Comparison of ENCODE assay signal across 18 cellular contexts in the genomic region with DNA sequence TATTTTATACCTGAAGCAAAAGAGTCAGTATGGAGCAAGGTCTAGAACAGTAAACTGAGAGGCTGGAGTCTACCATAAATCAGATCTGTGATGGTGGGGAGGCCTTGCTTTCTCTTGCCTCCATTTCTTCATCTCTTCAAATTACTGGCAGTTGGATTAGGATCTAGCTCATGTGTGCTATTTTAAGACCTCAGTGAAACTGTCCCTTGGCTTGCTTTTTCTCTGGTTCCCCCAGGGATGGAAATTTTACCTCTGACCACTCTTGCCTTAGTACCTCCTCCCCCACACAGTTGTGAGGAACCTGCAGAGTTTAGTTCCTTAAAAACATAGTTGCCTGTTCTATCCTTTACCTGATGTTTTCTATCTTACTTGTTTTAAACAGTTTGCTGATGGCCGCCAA.
"Had no signal": no experiment of that assay in that cellular context is flagged by ENCODE, and none has a peak within 500 bp of the region (broad histone marks: within the 10 kb centered on the region; RNA-seq: fewer than 3 reads in every experiment).

No MANE protein-coding gene starts in this region.

- H3K9me3 ChIP-seq: ascending aorta, neutrophil, spleen, testis had no signal

- H3K9me3 Mint-ChIP-seq: activated CD4-positive, alpha-beta memory T cell treated with anti-CD3 and anti-CD28 coated beads for 36 hours; natural killer cell; type B pancreatic cell had no signal

- ATAC-seq: foreskin keratinocyte; natural killer cell; stimulated activated naive CD8-positive, alpha-beta T cell treated with anti-CD3 and anti-CD28 coated beads, Interleukin-15, Interleukin-2, amounts not matched to agents 100 U/mL and 50 U/mL, for 24 hours had no signal

- H3K4me1 ChIP-seq: parathyroid adenoma, testis had no signal

- H3K27me3 ChIP-seq: ascending aorta, foreskin keratinocyte, neutrophil, spleen, testis had no signal

- H3K9ac ChIP-seq: parathyroid adenoma had no signal

- H3K27me3 Mint-ChIP-seq: activated CD4-positive, alpha-beta memory T cell treated with anti-CD3 and anti-CD28 coated beads for 36 hours; type B pancreatic cell had no signal

- H2AFZ ChIP-seq: parathyroid adenoma had no signal

- H3K4me3 Mint-ChIP-seq: activated CD4-positive, alpha-beta memory T cell treated with anti-CD3 and anti-CD28 coated beads for 36 hours; natural killer cell; type B pancreatic cell had no signal

- DNase-seq: activated CD4-positive, alpha-beta memory T cell treated with anti-CD3 and anti-CD28 coated beads for 36 hours; activated gamma-delta T cell treated with Interleukin-2 at 50 U/mL for 16 hours; activated T-cell treated with anti-CD3 and anti-CD28 coated beads, Interleukin-2, amount 50 U/mL, for 1 hour; foreskin keratinocyte; glutamatergic neuron; hippocampal formation; left cardiac atrium; mesendoderm; natural killer cell; spleen; stimulated activated naive CD8-positive, alpha-beta T cell treated with anti-CD3 and anti-CD28 coated beads, Interleukin-15, Interleukin-2, amounts not matched to agents 100 U/mL and 50 U/mL, for 24 hours; SW 1271; testis had no signal

- H3K4me3 ChIP-seq: ascending aorta, coronary artery, spleen, testis had no signal

- H3K27ac Mint-ChIP-seq: activated CD4-positive, alpha-beta memory T cell treated with anti-CD3 and anti-CD28 coated beads for 36 hours; natural killer cell; type B pancreatic cell had no signal
